Comparison of ENCODE assay signal across 27 cellular contexts in genomic region chr5:167725741-167726140, GRCh38.
"Had no signal": no experiment of that assay in that cellular context is flagged by ENCODE, and none has a peak within 500 bp of the region (broad histone marks: within the 10 kb centered on the region; RNA-seq: fewer than 3 reads in every experiment).

No MANE protein-coding gene starts in this region.

- H3K27ac ChIP-seq: ascending aorta, brain microvascular endothelial cell, heart right ventricle, pancreas, prostate gland, skin epidermis, thyroid gland, VCaP had no signal

- H3K36me3 Mint-ChIP-seq: activated CD4-positive, alpha-beta memory T cell treated with anti-CD3 and anti-CD28 coated beads for 36 hours; activated naive CD4-positive, alpha-beta T cell treated with anti-CD3 and anti-CD28 coated beads, Interleukin-2, amount 10 ng/mL, durations not matched to agents 7 days and 5 days; activated naive CD8-positive, alpha-beta T cell treated with anti-CD3 and anti-CD28 coated beads, Interleukin-2, amount 10 ng/mL, durations not matched to agents 7 days and 5 days; mesothelial cell of epicardium; naive thymus-derived CD4-positive, alpha-beta T cell had no signal

- H3K4me1 ChIP-seq: ascending aorta, pancreas, prostate gland had no signal

- H3K4me1 Mint-ChIP-seq: activated naive CD4-positive, alpha-beta T cell treated with anti-CD3 and anti-CD28 coated beads, Interleukin-2, amount 10 ng/mL, durations not matched to agents 7 days and 5 days had no signal

- H3K27ac Mint-ChIP-seq: activated CD4-positive, alpha-beta memory T cell treated with anti-CD3 and anti-CD28 coated beads for 36 hours; activated CD4-positive, alpha-beta T cell treated with anti-CD3 and anti-CD28 coated beads, Interleukin-2, amount 10 ng/mL, durations not matched to agents 24 days and 14 days; activated naive CD4-positive, alpha-beta T cell treated with anti-CD3 and anti-CD28 coated beads, Interleukin-2, amount 10 ng/mL, durations not matched to agents 7 days and 5 days; activated naive CD8-positive, alpha-beta T cell treated with anti-CD3 and anti-CD28 coated beads, Interleukin-2, amount 10 ng/mL, durations not matched to agents 7 days and 5 days; mesothelial cell of epicardium; naive thymus-derived CD4-positive, alpha-beta T cell had no signal

- H3K36me3 ChIP-seq: ascending aorta, brain microvascular endothelial cell, heart right ventricle, pancreas, prostate gland, thyroid gland had no signal

- H3K27me3 Mint-ChIP-seq: activated naive CD4-positive, alpha-beta T cell treated with anti-CD3 and anti-CD28 coated beads, Interleukin-2, amount 10 ng/mL, durations not matched to agents 7 days and 5 days; activated naive CD8-positive, alpha-beta T cell treated with anti-CD3 and anti-CD28 coated beads, Interleukin-2, amount 10 ng/mL, durations not matched to agents 7 days and 5 days had no signal

- H3K9me3 Mint-ChIP-seq: activated CD4-positive, alpha-beta memory T cell treated with anti-CD3 and anti-CD28 coated beads for 36 hours; activated CD4-positive, alpha-beta T cell treated with anti-CD3 and anti-CD28 coated beads, Interleukin-2, amount 10 ng/mL, durations not matched to agents 24 days and 14 days; activated naive CD4-positive, alpha-beta T cell treated with anti-CD3 and anti-CD28 coated beads, Interleukin-2, amount 10 ng/mL, durations not matched to agents 7 days and 5 days; activated naive CD8-positive, alpha-beta T cell treated with anti-CD3 and anti-CD28 coated beads, Interleukin-2, amount 10 ng/mL, durations not matched to agents 7 days and 5 days; mesothelial cell of epicardium; naive thymus-derived CD4-positive, alpha-beta T cell had no signal

- ATAC-seq: heart right ventricle; left ventricle myocardium superior; naive thymus-derived CD4-positive, alpha-beta T cell; pancreas; sciatic nerve; stimulated activated naive CD8-positive, alpha-beta T cell treated with anti-CD3 and anti-CD28 coated beads, Interleukin-15, Interleukin-2, amounts not matched to agents 100 U/mL and 50 U/mL, for 24 hours had no signal

- H3K4me3 Mint-ChIP-seq: activated CD4-positive, alpha-beta memory T cell treated with anti-CD3 and anti-CD28 coated beads for 36 hours; activated CD4-positive, alpha-beta T cell treated with anti-CD3 and anti-CD28 coated beads, Interleukin-2, amount 10 ng/mL, durations not matched to agents 24 days and 14 days; activated naive CD4-positive, alpha-beta T cell treated with anti-CD3 and anti-CD28 coated beads, Interleukin-2, amount 10 ng/mL, durations not matched to agents 7 days and 5 days; activated naive CD8-positive, alpha-beta T cell treated with anti-CD3 and anti-CD28 coated beads, Interleukin-2, amount 10 ng/mL, durations not matched to agents 7 days and 5 days; mesothelial cell of epicardium; naive thymus-derived CD4-positive, alpha-beta T cell had no signal

- H3K9me3 ChIP-seq: ascending aorta, heart right ventricle, pancreas, prostate gland, thyroid gland had no signal

- DNase-seq: activated CD4-positive, alpha-beta memory T cell treated with anti-CD3 and anti-CD28 coated beads for 36 hours; activated CD4-positive, alpha-beta T cell treated with anti-CD3 and anti-CD28 coated beads, Interleukin-2, amount 10 ng/mL, durations not matched to agents 24 days and 14 days; activated CD4-positive, CD25-positive, alpha-beta regulatory T cell treated with anti-CD3 and anti-CD28 coated beads, Interleukin-2, amount 50 U/mL, for 72 hours; activated CD8-positive, alpha-beta memory T cell treated with anti-CD3 and anti-CD28 coated beads, Interleukin-2, amount 50 U/mL, for 4 hours; activated gamma-delta T cell; activated naive CD4-positive, alpha-beta T cell treated with anti-CD3 and anti-CD28 coated beads, Interleukin-2, amount 10 ng/mL, durations not matched to agents 7 days and 5 days; activated naive CD8-positive, alpha-beta T cell treated with anti-CD3 and anti-CD28 coated beads, Interleukin-2, amount 10 ng/mL, durations not matched to agents 7 days and 5 days; activated T-cell treated with anti-CD3 and anti-CD28 coated beads, Interleukin-2, amount 50 U/mL, for 1 hour; brain microvascular endothelial cell; caudate nucleus; heart right ventricle; islet precursor cell; left ventricle myocardium superior; naive thymus-derived CD4-positive, alpha-beta T cell; pancreas; retina; stimulated activated CD4-positive, alpha-beta T cell treated with anti-CD3 and anti-CD28 coated beads, Interleukin-12 subunit alpha, Interleukin-12 subunit beta, amount 100 ng/mL, for 4 hours; stimulated activated CD4-positive, alpha-beta T cell treated with anti-CD3 and anti-CD28 coated beads, Interleukin-4, amount 100 ng/mL, for 1 hour; stimulated activated naive CD8-positive, alpha-beta T cell treated with anti-CD3 and anti-CD28 coated beads, Interleukin-15, Interleukin-2, amounts not matched to agents 100 U/mL and 50 U/mL, for 24 hours; T-helper 9 cell; thyroid gland had no signal

- H3K27me3 ChIP-seq: ascending aorta, brain microvascular endothelial cell, heart right ventricle, pancreas, thyroid gland had no signal

- H3K4me3 ChIP-seq: ascending aorta, heart right ventricle, pancreas, prostate gland, skin epidermis, thyroid gland had no signal
